In the genomic region with DNA sequence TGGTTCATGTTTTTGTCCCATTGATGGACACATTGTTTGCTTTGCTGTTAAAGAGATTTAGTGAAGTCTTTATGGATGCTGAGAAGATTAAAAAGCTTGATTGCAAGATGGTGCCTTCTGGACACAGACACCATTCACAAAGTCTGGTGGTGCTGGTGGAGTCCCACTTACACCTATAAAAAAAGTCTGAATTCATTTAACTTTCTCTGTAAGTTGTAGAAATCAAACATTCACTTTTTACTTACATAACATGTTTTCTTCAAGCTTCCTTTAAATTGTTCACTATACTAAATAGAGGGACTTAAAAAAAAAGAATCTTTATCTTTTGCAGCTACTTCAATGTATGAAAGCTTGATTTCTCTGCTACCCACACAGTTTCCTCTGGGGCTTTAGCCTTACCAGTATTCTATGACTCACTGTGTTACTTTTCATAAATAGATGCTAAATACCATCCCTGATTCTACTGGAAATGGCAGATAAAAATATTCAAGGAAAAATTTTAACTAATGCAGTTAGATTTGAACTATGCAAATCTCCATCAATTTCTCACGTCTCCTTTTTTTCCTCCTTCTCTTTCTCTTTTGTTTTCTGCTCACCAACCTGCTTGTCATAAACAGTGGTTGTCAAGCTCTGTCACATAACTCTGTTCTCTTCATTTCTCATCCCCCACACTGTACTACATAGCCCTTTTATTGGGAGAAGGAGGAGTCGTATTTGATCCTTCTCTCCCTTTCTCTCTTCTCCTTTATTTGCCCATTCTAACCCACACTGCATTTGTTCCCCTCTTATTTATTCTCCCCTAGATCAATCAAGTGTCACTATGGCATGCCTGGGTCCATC, we compare ENCODE assay signal across 8 cellular contexts.
DNase-seq lines count a peak whose midpoint lies in the region; ATAC-seq and TF ChIP-seq lines count a peak whose summit lies in the region.

No MANE protein-coding gene starts in this region.

- TF ChIP-seq CTCF in fibroblast of mammary gland (conservative IDR thresholded peaks at IDR 0.05; ENCODE audit: control insufficient read depth, insufficient read depth, low read depth, low read length) = no peak
- TF ChIP-seq CTCF in WERI-Rb-1 (IDR thresholded peaks at IDR 0.05; ENCODE audit: low read depth, low read length) = no peak

- H3K36me3 ChIP-seq in BLaER1 (no peaks in the 10 kb centered on the region), WERI-Rb-1 (no peaks in the 10 kb centered on the region)

- H4K20me1 ChIP-seq in BLaER1 = no peaks in the 10 kb centered on the region

- peak overlapping the region; percentile 8; the same call in 1 of the 2 replicates for H3K4me2 ChIP-seq in BLaER1

- H3K9me3 ChIP-seq in BLaER1 = no peaks in the 10 kb centered on the region
- no peaks in the 10 kb centered on the region for H3K9me3 ChIP-seq in WERI-Rb-1 (ENCODE audit: severe bottlenecking)

- CTCF ChIA-PET in HEK293T (lab: Yijun Ruan, JAX) = interaction anchor here (0.8 kb wide), 1 partner anchor 545 kb away, joined by 4 read pairs; no protein-coding TSS in a partner anchor

- H3K9ac ChIP-seq in BLaER1 = no peak overlapping the region

- POLR2A ChIA-PET in HEK293T (lab: Yijun Ruan, JAX) = no interaction called here

- no peak overlapping the region for H3K4me3 ChIP-seq in BLaER1
- no peak overlapping the region for H3K4me3 ChIP-seq in fibroblast of mammary gland (ENCODE audit: control insufficient read depth, low read depth, low read length)
- no peak overlapping the region for H3K4me3 ChIP-seq in WERI-Rb-1 (ENCODE audit: low read depth, low read length)

- no peak overlapping the region for H3K27ac ChIP-seq in BLaER1
- no peak overlapping the region for H3K27ac ChIP-seq in WERI-Rb-1

- peak; percentile 51 for ATAC-seq in GM21367 (IDR thresholded peaks at IDR 0.05; ENCODE audit: unreplicated experiment)

- H3K27me3 ChIP-seq in BLaER1 = no peaks in the 10 kb centered on the region
- H3K27me3 ChIP-seq in WERI-Rb-1 (ENCODE audit: insufficient read depth, low read depth, severe bottlenecking) = no peaks in the 10 kb centered on the region

- H3K4me1 ChIP-seq in BLaER1 = peaks cover 15% of the 10 kb centered on the region; the same call in 1 of the 2 replicates

- DNase-seq in NCI-H524 (lab: John Stamatoyannopoulos, UW) = peak; percentile 8 to 68
- peak; percentile 61 for DNase-seq in fibroblast of mammary gland (ENCODE audit: low read depth)
- DNase-seq in WERI-Rb-1 = no peak
- no peak for DNase-seq in stimulated activated CD4-positive, alpha-beta T cell treated with anti-CD3 and anti-CD28 coated beads, Interleukin-15, amount 100 ng/mL, for 24 hours
- DNase-seq in HEK293T (ENCODE audit: extremely low spot score) = no peak
- DNase-seq in OCI-M2 (lab: John Stamatoyannopoulos, UW; ENCODE audit: unreplicated experiment) = no peak

TF ChIP-seq in HEK293T, 16 proteins besides CTCF, POLR2A, EP300 and RAD21:
- TF ChIP-seq, protein P1, sequence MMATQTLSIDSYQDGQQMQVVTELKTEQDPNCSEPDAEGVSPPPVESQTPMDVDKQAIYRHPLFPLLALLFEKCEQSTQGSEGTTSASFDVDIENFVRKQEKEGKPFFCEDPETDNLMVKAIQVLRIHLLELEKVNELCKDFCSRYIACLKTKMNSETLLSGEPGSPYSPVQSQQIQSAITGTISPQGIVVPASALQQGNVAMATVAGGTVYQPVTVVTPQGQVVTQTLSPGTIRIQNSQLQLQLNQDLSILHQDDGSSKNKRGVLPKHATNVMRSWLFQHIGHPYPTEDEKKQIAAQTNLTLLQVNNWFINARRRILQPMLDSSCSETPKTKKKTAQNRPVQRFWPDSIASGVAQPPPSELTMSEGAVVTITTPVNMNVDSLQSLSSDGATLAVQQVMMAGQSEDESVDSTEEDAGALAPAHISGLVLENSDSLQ (IDR thresholded peaks at IDR 0.05) = no peak
- TF ChIP-seq FOXA1 (IDR thresholded peaks at IDR 0.05) (no peak), SP1 (IDR thresholded peaks at IDR 0.05) (no peak), SUZ12 (IDR thresholded peaks at IDR 0.05) (no peak), CTBP1 (IDR thresholded peaks at IDR 0.05; ENCODE audit: borderline replicate concordance) (no peak), L3MBTL2 (conservative IDR thresholded peaks at IDR 0.05) (no peak), NFRKB (IDR thresholded peaks at IDR 0.05) (no peak), ZNF384 (IDR thresholded peaks at IDR 0.05) (no peak), LEF1 (IDR thresholded peaks at IDR 0.05; ENCODE audit: borderline replicate concordance) (no peak), FOXM1 (IDR thresholded peaks at IDR 0.05; ENCODE audit: borderline replicate concordance) (no peak), FOXK2 (IDR thresholded peaks at IDR 0.05) (no peak), ELF4 (IDR thresholded peaks at IDR 0.05) (no peak), TARDBP (IDR thresholded peaks at IDR 0.05) (no peak), BHLHE40 (IDR thresholded peaks at IDR 0.05; ENCODE audit: borderline replicate concordance) (no peak), HDGF (IDR thresholded peaks at IDR 0.05; ENCODE audit: borderline replicate concordance) (no peak), ARNT (IDR thresholded peaks at IDR 0.05) (no peak)

Comparison
In these comparisons a context has a peak if more than half of its experiments do, and no peak if none do; other contexts are left out.
1. DNase-seq: peak in NCI-H524 (2 of 2) and fibroblast of mammary gland (single experiment); none in WERI-Rb-1 (single experiment), stimulated activated CD4-positive, alpha-beta T cell treated with anti-CD3 and anti-CD28 coated beads, Interleukin-15, amount 100 ng/mL, for 24 hours (single experiment), HEK293T (single experiment) and OCI-M2 (single experiment).